8 cellular contexts compared by ENCODE assay signal in genomic region chr15:82710208-82710555, GRCh38. TPM values are rescaled to one million over a fixed set of nuclear protein-coding genes. Genes with fewer than 3 reads are reported as not detected.
DNase-seq lines count a peak whose midpoint lies in the region; ATAC-seq and TF ChIP-seq lines count a peak whose summit lies in the region.

No MANE protein-coding gene starts in this region.

- H3K9me3 ChIP-seq in ES-I3 (ENCODE audit: control insufficient read depth, insufficient read depth, low read length) = no peaks in the 10 kb centered on the region

- H3K9me3 Mint-ChIP-seq in progenitor cell of endocrine pancreas (ENCODE audit: low read depth) = no peaks in the 10 kb centered on the region

- no peaks in the 10 kb centered on the region for H3K36me3 ChIP-seq in ES-I3 (ENCODE audit: insufficient read depth, low read length)

- peak overlapping the region; percentile 63 for H3K4me3 ChIP-seq in fibroblast of pulmonary artery (replicated peaks; ENCODE audit: low read depth, low read length)

- ATAC-seq in HG02938 (IDR thresholded peaks at IDR 0.05; ENCODE audit: unreplicated experiment) (no peak), left colon (no peak)

- H3K36me3 Mint-ChIP-seq in progenitor cell of endocrine pancreas (ENCODE audit: insufficient read depth) = no peaks in the 10 kb centered on the region

- H3K27ac ChIP-seq in RWPE1 = peak overlapping the region; percentile 82

- peaks cover 10% of the 10 kb centered on the region; the same call in 1 of the 2 replicates for H3K4me1 ChIP-seq in ES-I3 (ENCODE audit: insufficient read depth, low read length)

- no peak for TF ChIP-seq CTCF in RWPE1 (conservative IDR thresholded peaks at IDR 0.05; ENCODE audit: low read depth)
- no peak for TF ChIP-seq CTCF in fibroblast of pulmonary artery (IDR thresholded peaks at IDR 0.05; ENCODE audit: low read length, missing control alignments)
- no peak for TF ChIP-seq CTCF in progenitor cell of endocrine pancreas (IDR thresholded peaks at IDR 0.05; ENCODE audit: unreplicated experiment)
- no peak for TF ChIP-seq CTCF in GM10248 (IDR thresholded peaks at IDR 0.05; ENCODE audit: control extremely low read depth, extremely low read depth, low read depth, missing control alignments)

- intact Hi-C loops in left colon (cut with DNase I, micrococcal nuclease) = no loop called here

- POLR2A ChIA-PET in RWPE1 (lab: Yijun Ruan, JAX; ENCODE audit: low non-redundant PET) = no interaction called here
- POLR2A ChIA-PET in GM10248 (lab: Yijun Ruan, JAX) = no interaction called here

- H3K4me1 Mint-ChIP-seq in progenitor cell of endocrine pancreas (ENCODE audit: low read depth) = peaks cover 2% of the 10 kb centered on the region

- H3K27ac Mint-ChIP-seq in progenitor cell of endocrine pancreas = no peak overlapping the region

- CTCF ChIA-PET in RWPE1 (lab: Yijun Ruan, JAX) (no interaction called here), GM10248 (lab: Yijun Ruan, JAX) (no interaction called here)

- DNase-seq in RWPE1 (ENCODE audit: low spot score) = no peak
- no peak for DNase-seq in fibroblast of pulmonary artery (ENCODE audit: low read depth)
- no peak for DNase-seq in progenitor cell of endocrine pancreas (ENCODE audit: low spot score, unreplicated experiment)
- no peak for DNase-seq in left colon
- no peak for DNase-seq in GM10248 (ENCODE audit: extremely low spot score)
- DNase-seq in HPDE6-E6E7 (ENCODE audit: extremely low spot score) = no peak

- H3K9ac ChIP-seq in ES-I3 (ENCODE audit: low read depth, low read length) = peak overlapping the region; percentile 87

- H3K27me3 Mint-ChIP-seq in progenitor cell of endocrine pancreas = peaks cover 18% of the 10 kb centered on the region

- peak overlapping the region; percentile 71 for H3K4me3 Mint-ChIP-seq in progenitor cell of endocrine pancreas (ENCODE audit: low read depth)

RNA-seq across cellular contexts. Expression of gene AP3B2, which starts 0.5 kb away (rescaled TPM):
- total RNA-seq in progenitor cell of endocrine pancreas (13.2 and 14.4 TPM in 2 replicates), left colon (1 to 10 TPM; 1.3 to 1.9 TPM)
